In the genomic region with DNA sequence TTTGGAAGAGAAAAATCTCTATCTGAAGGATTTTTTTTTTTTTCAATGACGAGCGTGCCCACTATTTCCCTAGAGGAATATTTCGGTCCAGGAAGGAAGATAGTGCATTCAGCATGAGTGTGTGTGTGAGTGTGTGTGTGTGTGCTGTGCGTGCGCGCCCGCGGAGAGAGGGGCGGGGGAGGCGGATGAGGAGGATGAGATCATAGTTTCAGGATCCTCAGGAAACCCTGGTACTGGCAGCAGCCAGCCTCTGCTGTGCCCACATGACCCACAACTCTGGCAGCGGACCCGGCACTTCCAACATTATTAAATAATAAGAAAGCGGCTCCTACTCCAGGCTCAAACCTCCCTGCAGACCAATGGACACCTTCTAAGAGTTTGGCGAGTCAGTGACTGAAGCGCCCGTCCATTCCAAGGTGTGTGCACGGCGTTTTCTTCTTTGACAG, we compare ENCODE assay signal across 9 cellular contexts.
DNase-seq lines count a peak whose midpoint lies in the region; ATAC-seq and TF ChIP-seq lines count a peak whose summit lies in the region.
"Had no signal": no experiment of that assay in that cellular context is flagged by ENCODE, and none has a peak within 500 bp of the region (broad histone marks: within the 10 kb centered on the region; RNA-seq: fewer than 3 reads in every experiment).

No MANE protein-coding gene starts in this region.

- H3K27ac ChIP-seq in AG04450 (ENCODE audit: low read depth, low read length) (no peak overlapping the region), left ventricle myocardium inferior (replicated peaks) (peak overlapping the region; percentile 95)

- H3K27me3 ChIP-seq in AG04450 (ENCODE audit: control insufficient read depth, insufficient read depth, low read length) = peaks cover 12% of the 10 kb centered on the region
- peaks cover 5% of the 10 kb centered on the region for H3K27me3 ChIP-seq in left ventricle myocardium inferior (ENCODE audit: low read depth)

- H3K4me1 ChIP-seq in left ventricle myocardium inferior = peaks cover 30% of the 10 kb centered on the region

- H3K4me3 ChIP-seq in AG04450 (ENCODE audit: low read depth, low read length) (peak overlapping the region; percentile 47), left ventricle myocardium inferior (peak overlapping the region; percentile 78)

- TF ChIP-seq CTCF in AG04450 (IDR thresholded peaks at IDR 0.05; ENCODE audit: low read depth, low read length) (no peak), left ventricle myocardium inferior (IDR thresholded peaks at IDR 0.05; ENCODE audit: borderline replicate concordance) (no peak)

- CTCF ChIA-PET in AG04450 (lab: Charles Lee) = no interaction called here

- POLR2A ChIA-PET in AG04450 (lab: Yijun Ruan, JAX) = no interaction called here

- H3K9me3 ChIP-seq in AG04450 (ENCODE audit: control insufficient read depth, insufficient read depth, low read length) (no peaks in the 10 kb centered on the region), left ventricle myocardium inferior (replicated peaks) (no peaks in the 10 kb centered on the region)

- DNase-seq in AG04450 (ENCODE audit: low read depth, low spot score) = no peak
- peak; percentile 88 for DNase-seq in NCI-H2227 treated with DMSO at 0.1 percent for 48 hours (lab: John Stamatoyannopoulos, UW)
- peak; percentile 36 for DNase-seq in amniotic stem cell (lab: John Stamatoyannopoulos, UW)
- DNase-seq in left ventricle myocardium inferior = peak; percentile 82
- DNase-seq in posterior cingulate gyrus = peak; percentile 69 to 97 (median 80)

- ATAC-seq in GM18861 (IDR thresholded peaks at IDR 0.05; ENCODE audit: unreplicated experiment) (peak; percentile 40), HG03097 (IDR thresholded peaks at IDR 0.05; ENCODE audit: low FRiP score, unreplicated experiment) (peak; percentile 78), GM19324 (IDR thresholded peaks at IDR 0.05; ENCODE audit: low FRiP score, unreplicated experiment) (no peak)
- ATAC-seq: HCT116 had no signal

- H3K36me3 ChIP-seq in left ventricle myocardium inferior = no peaks in the 10 kb centered on the region

- intact Hi-C loops in left ventricle myocardium inferior (cut with micrococcal nuclease) (no loop called here), posterior cingulate gyrus (cut with DNase I) (loop anchor here (10.0 kb wide), 2 partner anchors 162 to 292 kb away; no protein-coding TSS in a partner anchor)
